1 cellular context compared by ENCODE assay signal in genomic region chr14:75258803-75259509, GRCh38.
TF ChIP-seq lines count a peak whose summit lies in the region.

No MANE protein-coding gene starts in this region.

TF ChIP-seq in SK-N-SH, 30 proteins besides CTCF, POLR2A, EP300 and RAD21 (continued from another document):
- TF ChIP-seq, protein P1, sequence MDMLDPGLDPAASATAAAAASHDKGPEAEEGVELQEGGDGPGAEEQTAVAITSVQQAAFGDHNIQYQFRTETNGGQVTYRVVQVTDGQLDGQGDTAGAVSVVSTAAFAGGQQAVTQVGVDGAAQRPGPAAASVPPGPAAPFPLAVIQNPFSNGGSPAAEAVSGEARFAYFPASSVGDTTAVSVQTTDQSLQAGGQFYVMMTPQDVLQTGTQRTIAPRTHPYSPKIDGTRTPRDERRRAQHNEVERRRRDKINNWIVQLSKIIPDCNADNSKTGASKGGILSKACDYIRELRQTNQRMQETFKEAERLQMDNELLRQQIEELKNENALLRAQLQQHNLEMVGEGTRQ (IDR thresholded peaks at IDR 0.05; ENCODE audit: borderline replicate concordance, low read depth, low read length): peak; percentile 95
- TF ChIP-seq CHD2 (IDR thresholded peaks at IDR 0.05; ENCODE audit: low read length, partially characterized antibody) (peak; percentile 62), USF1 (IDR thresholded peaks at IDR 0.05; ENCODE audit: borderline replicate concordance, low read depth) (peak; percentile 97), FOXJ3 (CRISPR knock-in tag; IDR thresholded peaks at IDR 0.05) (no peak), PBX3 (IDR thresholded peaks at IDR 0.05) (no peak), EZH2phosphoT487 (IDR thresholded peaks at IDR 0.05; ENCODE audit: borderline replicate concordance, low read depth) (no peak)
